In genomic region chr11:65043881-65044501, GRCh38 we compare ENCODE assay signal across 1 cellular context.
A peak's percentile ranks its signal among the peaks of the same experiment; 100 is the strongest.
TF ChIP-seq lines count a peak whose summit lies in the region.

No MANE protein-coding gene starts in this region.

TF ChIP-seq in K562, 482 proteins besides CTCF, POLR2A, EP300 and RAD21:
- TF ChIP-seq, protein P1, sequence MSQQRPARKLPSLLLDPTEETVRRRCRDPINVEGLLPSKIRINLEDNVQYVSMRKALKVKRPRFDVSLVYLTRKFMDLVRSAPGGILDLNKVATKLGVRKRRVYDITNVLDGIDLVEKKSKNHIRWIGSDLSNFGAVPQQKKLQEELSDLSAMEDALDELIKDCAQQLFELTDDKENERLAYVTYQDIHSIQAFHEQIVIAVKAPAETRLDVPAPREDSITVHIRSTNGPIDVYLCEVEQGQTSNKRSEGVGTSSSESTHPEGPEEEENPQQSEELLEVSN (IDR thresholded peaks at IDR 0.05; ENCODE audit: borderline replicate concordance in 1 of 2, extremely low read depth in 1 of 2, insufficient read depth in 1 of 2, insufficient read length in 1 of 2, low read depth in 1 of 2, low read length in 1 of 2, poor library complexity in 1 of 2, severe bottlenecking in 1 of 2), result peak; percentile 28 to 53
- TF ChIP-seq, protein P2, sequence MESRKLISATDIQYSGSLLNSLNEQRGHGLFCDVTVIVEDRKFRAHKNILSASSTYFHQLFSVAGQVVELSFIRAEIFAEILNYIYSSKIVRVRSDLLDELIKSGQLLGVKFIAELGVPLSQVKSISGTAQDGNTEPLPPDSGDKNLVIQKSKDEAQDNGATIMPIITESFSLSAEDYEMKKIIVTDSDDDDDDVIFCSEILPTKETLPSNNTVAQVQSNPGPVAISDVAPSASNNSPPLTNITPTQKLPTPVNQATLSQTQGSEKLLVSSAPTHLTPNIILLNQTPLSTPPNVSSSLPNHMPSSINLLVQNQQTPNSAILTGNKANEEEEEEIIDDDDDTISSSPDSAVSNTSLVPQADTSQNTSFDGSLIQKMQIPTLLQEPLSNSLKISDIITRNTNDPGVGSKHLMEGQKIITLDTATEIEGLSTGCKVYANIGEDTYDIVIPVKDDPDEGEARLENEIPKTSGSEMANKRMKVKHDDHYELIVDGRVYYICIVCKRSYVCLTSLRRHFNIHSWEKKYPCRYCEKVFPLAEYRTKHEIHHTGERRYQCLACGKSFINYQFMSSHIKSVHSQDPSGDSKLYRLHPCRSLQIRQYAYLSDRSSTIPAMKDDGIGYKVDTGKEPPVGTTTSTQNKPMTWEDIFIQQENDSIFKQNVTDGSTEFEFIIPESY (CRISPR knock-in tag; IDR thresholded peaks at IDR 0.05), result peak; percentile 63; the same call in 1 of the 2 replicates
- TF ChIP-seq, protein P3, sequence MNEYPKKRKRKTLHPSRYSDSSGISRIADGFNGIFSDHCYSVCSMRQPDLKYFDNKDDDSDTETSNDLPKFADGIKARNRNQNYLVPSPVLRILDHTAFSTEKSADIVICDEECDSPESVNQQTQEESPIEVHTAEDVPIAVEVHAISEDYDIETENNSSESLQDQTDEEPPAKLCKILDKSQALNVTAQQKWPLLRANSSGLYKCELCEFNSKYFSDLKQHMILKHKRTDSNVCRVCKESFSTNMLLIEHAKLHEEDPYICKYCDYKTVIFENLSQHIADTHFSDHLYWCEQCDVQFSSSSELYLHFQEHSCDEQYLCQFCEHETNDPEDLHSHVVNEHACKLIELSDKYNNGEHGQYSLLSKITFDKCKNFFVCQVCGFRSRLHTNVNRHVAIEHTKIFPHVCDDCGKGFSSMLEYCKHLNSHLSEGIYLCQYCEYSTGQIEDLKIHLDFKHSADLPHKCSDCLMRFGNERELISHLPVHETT (CRISPR knock-in tag; conservative IDR thresholded peaks at IDR 0.05 in 1 of 2, IDR thresholded peaks at IDR 0.05 in 1 of 2), result no peak
- TF ChIP-seq RBFOX2 (IDR thresholded peaks at IDR 0.05; ENCODE audit: low read depth, low read length), result peak; percentile 43; the same call in 1 of the 2 replicates
- TF ChIP-seq, protein P4, sequence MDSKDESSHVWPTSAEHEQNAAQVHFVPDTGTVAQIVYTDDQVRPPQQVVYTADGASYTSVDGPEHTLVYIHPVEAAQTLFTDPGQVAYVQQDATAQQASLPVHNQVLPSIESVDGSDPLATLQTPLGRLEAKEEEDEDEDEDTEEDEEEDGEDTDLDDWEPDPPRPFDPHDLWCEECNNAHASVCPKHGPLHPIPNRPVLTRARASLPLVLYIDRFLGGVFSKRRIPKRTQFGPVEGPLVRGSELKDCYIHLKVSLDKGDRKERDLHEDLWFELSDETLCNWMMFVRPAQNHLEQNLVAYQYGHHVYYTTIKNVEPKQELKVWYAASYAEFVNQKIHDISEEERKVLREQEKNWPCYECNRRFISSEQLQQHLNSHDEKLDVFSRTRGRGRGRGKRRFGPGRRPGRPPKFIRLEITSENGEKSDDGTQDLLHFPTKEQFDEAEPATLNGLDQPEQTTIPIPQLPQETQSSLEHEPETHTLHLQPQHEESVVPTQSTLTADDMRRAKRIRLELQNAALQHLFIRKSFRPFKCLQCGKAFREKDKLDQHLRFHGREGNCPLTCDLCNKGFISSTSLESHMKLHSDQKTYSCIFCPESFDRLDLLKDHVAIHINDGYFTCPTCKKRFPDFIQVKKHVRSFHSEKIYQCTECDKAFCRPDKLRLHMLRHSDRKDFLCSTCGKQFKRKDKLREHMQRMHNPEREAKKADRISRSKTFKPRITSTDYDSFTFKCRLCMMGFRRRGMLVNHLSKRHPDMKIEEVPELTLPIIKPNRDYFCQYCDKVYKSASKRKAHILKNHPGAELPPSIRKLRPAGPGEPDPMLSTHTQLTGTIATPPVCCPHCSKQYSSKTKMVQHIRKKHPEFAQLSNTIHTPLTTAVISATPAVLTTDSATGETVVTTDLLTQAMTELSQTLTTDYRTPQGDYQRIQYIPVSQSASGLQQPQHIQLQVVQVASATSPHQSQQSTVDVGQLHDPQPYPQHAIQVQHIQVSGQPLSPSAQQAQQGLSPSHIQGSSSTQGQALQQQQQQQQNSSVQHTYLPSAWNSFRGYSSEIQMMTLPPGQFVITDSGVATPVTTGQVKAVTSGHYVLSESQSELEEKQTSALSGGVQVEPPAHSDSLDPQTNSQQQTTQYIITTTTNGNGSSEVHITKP (IDR thresholded peaks at IDR 0.05; ENCODE audit: partially characterized antibody), result peak; percentile 76
- TF ChIP-seq CHD2 (IDR thresholded peaks at IDR 0.05; ENCODE audit: low read depth, low read length), result no peak
